Comparison of ENCODE assay signal across 11 cellular contexts in the genomic region with DNA sequence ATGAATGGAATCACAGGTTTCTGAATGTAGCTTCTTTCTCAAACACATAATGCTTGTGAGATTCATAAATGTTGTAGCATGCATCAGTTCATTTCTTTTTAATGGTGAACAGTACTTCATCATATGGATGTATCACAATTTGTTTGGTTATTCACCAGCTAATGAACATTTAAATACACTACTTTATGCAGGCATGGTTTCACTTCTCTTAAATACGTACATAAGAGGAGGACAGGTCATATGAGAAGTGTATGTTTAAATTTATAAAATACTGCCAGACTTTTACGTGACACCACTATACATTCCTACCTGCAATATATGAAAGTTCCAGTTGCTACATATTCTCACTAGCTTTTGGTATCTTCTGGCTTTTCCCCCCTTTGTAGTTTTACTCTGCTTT.
DNase-seq lines count a peak whose midpoint lies in the region; ATAC-seq, FAIRE-seq and TF ChIP-seq lines count a peak whose summit lies in the region.
"Had no signal": no experiment of that assay in that cellular context is flagged by ENCODE, and none has a peak within 500 bp of the region (broad histone marks: within the 10 kb centered on the region; RNA-seq: fewer than 3 reads in every experiment).

No MANE protein-coding gene starts in this region.

- H3K27me3 Mint-ChIP-seq in CD8-positive, alpha-beta memory T cell = no peaks in the 10 kb centered on the region
- H3K27me3 Mint-ChIP-seq: brain had no signal

- peaks cover 3 to 16% (median 6%) of the 10 kb centered on the region in 3 donors for H3K36me3 Mint-ChIP-seq in CD8-positive, alpha-beta memory T cell

- H3K36me3 ChIP-seq in CD8-positive, alpha-beta memory T cell (ENCODE audit: insufficient read depth, low read length) = no peaks in the 10 kb centered on the region
- H3K36me3 ChIP-seq in suprapubic skin (peaks cover 3% of the 10 kb centered on the region), MM.1S (replicated peaks; ENCODE audit: insufficient read depth, low read length) (no peaks in the 10 kb centered on the region)

- H2AFZ ChIP-seq in MM.1S (ENCODE audit: low read length) = no peak overlapping the region

- CTCF ChIA-PET in CD8-positive, alpha-beta memory T cell (lab: Charles Lee) = no interaction called here

- H3K9ac ChIP-seq in MM.1S (ENCODE audit: low read length) = no peak overlapping the region

- no peak overlapping the region for H3K4me2 ChIP-seq in MM.1S (ENCODE audit: low read depth, low read length)

- ATAC-seq in HG02759 (IDR thresholded peaks at IDR 0.05; ENCODE audit: unreplicated experiment) (peak; percentile 76), HG03565 (IDR thresholded peaks at IDR 0.05; ENCODE audit: unreplicated experiment) (peak; percentile 79)
- ATAC-seq: esophagus mucosa had no signal

- no peaks in the 10 kb centered on the region for H3K9me2 ChIP-seq in MM.1S (replicated peaks; ENCODE audit: insufficient read depth, low read length)

- no peaks in the 10 kb centered on the region for H3K9me3 Mint-ChIP-seq in CD8-positive, alpha-beta memory T cell

- POLR2A ChIA-PET in CD8-positive, alpha-beta memory T cell (lab: Charles Lee) = no interaction called here

- peak; percentile 61 for FAIRE-seq in GM19239 (lab: Jason Lieb, UNC)

- no peak overlapping the region for H3K27ac ChIP-seq in CD8-positive, alpha-beta memory T cell (ENCODE audit: low read depth, low read length)
- H3K27ac ChIP-seq in caudate nucleus (ENCODE audit: low read depth, low read length) = no peak overlapping the region
- no peak overlapping the region for H3K27ac ChIP-seq in suprapubic skin
- H3K27ac ChIP-seq in MM.1S (ENCODE audit: low read length) = no peak overlapping the region

- TF ChIP-seq CTCF in suprapubic skin (IDR thresholded peaks at IDR 0.05) (no peak), MM.1S (IDR thresholded peaks at IDR 0.05; ENCODE audit: low read length) (no peak)

- H3F3A ChIP-seq in MM.1S (ENCODE audit: insufficient read depth, low read length) = no peaks in the 10 kb centered on the region; the same call in 1 of the 2 replicates

- no peaks in the 10 kb centered on the region for H3K27me3 ChIP-seq in CD8-positive, alpha-beta memory T cell (ENCODE audit: insufficient read depth, low read length, poor library complexity, severe bottlenecking)
- H3K27me3 ChIP-seq in suprapubic skin = no peaks in the 10 kb centered on the region
- no peaks in the 10 kb centered on the region for H3K27me3 ChIP-seq in MM.1S (replicated peaks; ENCODE audit: insufficient read depth, low read length)

- 87% methylated on average over 2 of the region's 2 CpGs for WGBS in suprapubic skin

- H4K20me1 ChIP-seq in MM.1S (ENCODE audit: insufficient read depth, low read length) = no peaks in the 10 kb centered on the region

- no peak for TF ChIP-seq EP300 in suprapubic skin (IDR thresholded peaks at IDR 0.05)

- H3K4me1 Mint-ChIP-seq in CD8-positive, alpha-beta memory T cell = peaks cover 39 to 63% (median 60%) of the 10 kb centered on the region in 3 donors
- H3K4me1 Mint-ChIP-seq: brain, neural crest cell had no signal

- peaks cover 7% of the 10 kb centered on the region for H3K4me1 ChIP-seq in CD8-positive, alpha-beta memory T cell (ENCODE audit: insufficient read depth, low read length)
- peaks cover 4% of the 10 kb centered on the region for H3K4me1 ChIP-seq in suprapubic skin
- H3K4me1 ChIP-seq in MM.1S (ENCODE audit: low read length) = no peaks in the 10 kb centered on the region

- H3K79me2 ChIP-seq in MM.1S (ENCODE audit: low read length) = peaks cover 85% of the 10 kb centered on the region

- no peak overlapping the region for H3K4me3 ChIP-seq in CD8-positive, alpha-beta memory T cell (ENCODE audit: low read length)
- H3K4me3 ChIP-seq in suprapubic skin (no peak overlapping the region), MM.1S (ENCODE audit: low read length) (no peak overlapping the region)

- DNase-seq in CD8-positive, alpha-beta memory T cell = no peak
- DNase-seq in GM19239 (ENCODE audit: insufficient read length, low spot score) (no peak), caudate nucleus (lab: John Stamatoyannopoulos, UW) (no peak), suprapubic skin (ENCODE audit: low spot score in 2 of 2) (no peak), MM.1S (no peak), AG08395 (ENCODE audit: low spot score) (no peak)

- H3K9me3 ChIP-seq in CD8-positive, alpha-beta memory T cell (ENCODE audit: low read length) = no peaks in the 10 kb centered on the region
- no peaks in the 10 kb centered on the region for H3K9me3 ChIP-seq in suprapubic skin
- H3K9me3 ChIP-seq in MM.1S (replicated peaks; ENCODE audit: insufficient read depth, low read length) = no peaks in the 10 kb centered on the region

- TF ChIP-seq POLR2A in suprapubic skin (IDR thresholded peaks at IDR 0.05) = no peak

- H3K4me3 Mint-ChIP-seq in CD8-positive, alpha-beta memory T cell = no peak overlapping the region
- H3K4me3 Mint-ChIP-seq: brain, neural crest cell had no signal

- peak overlapping the region in 5 of 8 donors; percentile 22 to 78 (median 38) for H3K27ac Mint-ChIP-seq in CD8-positive, alpha-beta memory T cell
- H3K27ac Mint-ChIP-seq: brain had no signal
